8 cellular contexts compared by ENCODE assay signal in genomic region chr6:19999319-20000191, GRCh38.
DNase-seq lines count a peak whose midpoint lies in the region; ATAC-seq lines count a peak whose summit lies in the region.

No MANE protein-coding gene starts in this region.

- H4K12ac ChIP-seq in trophoblast cell (ENCODE audit: low read depth, low read length) = no peak overlapping the region

- ATAC-seq in GM19468 (IDR thresholded peaks at IDR 0.05; ENCODE audit: extremely low read depth, unreplicated experiment) (peak; percentile 78), HG03469 (IDR thresholded peaks at IDR 0.05; ENCODE audit: unreplicated experiment) (peak; percentile 98)

- no peak overlapping the region for H3K23ac ChIP-seq in trophoblast cell (ENCODE audit: low read length)

- H4K91ac ChIP-seq in trophoblast cell (ENCODE audit: low read depth, low read length) = no peak overlapping the region

- H2AFZ ChIP-seq in trophoblast cell (ENCODE audit: insufficient read depth, low read length, poor library complexity) = no peak overlapping the region

- peaks cover 4% of the 10 kb centered on the region; the same call in 1 of the 2 replicates for H3K4me1 ChIP-seq in SJCRH30
- no peaks in the 10 kb centered on the region for H3K4me1 ChIP-seq in trophoblast cell (ENCODE audit: control insufficient read depth in 1 of 2, insufficient read depth in 2 of 2, low read length in 2 of 2)

- H2BK5ac ChIP-seq in trophoblast cell (ENCODE audit: low read depth, low read length, poor library complexity) = no peak overlapping the region

- H3K27me3 ChIP-seq in SJCRH30 (no peaks in the 10 kb centered on the region), trophoblast cell (ENCODE audit: insufficient read depth, low read length) (no peaks in the 10 kb centered on the region)

- H2BK120ac ChIP-seq in trophoblast cell (ENCODE audit: insufficient read depth, low read length, poor library complexity) = no peak overlapping the region

- no peak overlapping the region for H2AK5ac ChIP-seq in trophoblast cell (ENCODE audit: low read length)

- H3K4me2 ChIP-seq in trophoblast cell (ENCODE audit: low read length) = no peak overlapping the region

- no peak overlapping the region for H3K14ac ChIP-seq in trophoblast cell (ENCODE audit: low read length)

- H3K4me3 ChIP-seq in SJCRH30 (no peak overlapping the region), trophoblast cell (ENCODE audit: low read depth, low read length) (no peak overlapping the region)

- H3K36me3 ChIP-seq in SJCRH30 = no peaks in the 10 kb centered on the region
- no peaks in the 10 kb centered on the region for H3K36me3 ChIP-seq in trophoblast cell (ENCODE audit: control insufficient read depth in 1 of 2, insufficient read depth in 2 of 2, low read length in 2 of 2)

- no peaks in the 10 kb centered on the region for H3K79me1 ChIP-seq in trophoblast cell (ENCODE audit: low read length)

- no peak overlapping the region for H2BK12ac ChIP-seq in trophoblast cell (ENCODE audit: low read length)

- H3K27ac ChIP-seq in SJCRH30 = 0 out of 2 replicates have a peak overlapping the region, but pooled peaks have one; percentile 4
- H3K27ac ChIP-seq in trophoblast cell (ENCODE audit: low read depth, low read length) = no peak overlapping the region

- H3K9ac ChIP-seq in trophoblast cell (ENCODE audit: low read length) = no peak overlapping the region

- peak; percentile 59 for DNase-seq in EL
- peak; percentile 52 to 65 for DNase-seq in SJCRH30
- DNase-seq in trophoblast cell = peak; percentile 18 to 28
- DNase-seq in NCI-H1092 treated with DMSO at 0.1 percent for 48 hours (lab: John Stamatoyannopoulos, UW) = no peak
- no peak for DNase-seq in putamen (ENCODE audit: low spot score)
- DNase-seq in middle frontal gyrus (ENCODE audit: extremely low spot score, low spot score) = no peak

- H3K18ac ChIP-seq in trophoblast cell (ENCODE audit: low read length) = no peak overlapping the region

- H4K8ac ChIP-seq in trophoblast cell (ENCODE audit: low read depth, low read length) = no peak overlapping the region

- H3K4ac ChIP-seq in trophoblast cell (ENCODE audit: low read depth, low read length) = no peak overlapping the region

- H3K79me2 ChIP-seq in trophoblast cell (ENCODE audit: control insufficient read depth, insufficient read depth, low read length, poor library complexity) = no peaks in the 10 kb centered on the region

- no peaks in the 10 kb centered on the region; the same call in 1 of the 2 replicates for H3K9me3 ChIP-seq in SJCRH30 (replicated peaks)
- peaks cover 3% of the 10 kb centered on the region for H3K9me3 ChIP-seq in trophoblast cell (ENCODE audit: insufficient read depth, low read depth, low read length)

- no CpG with 5 or more reads among the region's 7 CpGs for WGBS in trophoblast cell (ENCODE audit: extremely low coverage, insufficient coverage, insufficient read length)

Comparison
In these comparisons a context has a peak if more than half of its experiments do, and no peak if none do; other contexts are left out.
1. DNase-seq: peak in EL (single experiment), SJCRH30 (2 of 2) and trophoblast cell (2 of 2); none in NCI-H1092 treated with DMSO at 0.1 percent for 48 hours (single experiment), putamen (single experiment) and middle frontal gyrus (single experiment).